ENCODE assay signal across 14 cellular contexts in the genomic region with DNA sequence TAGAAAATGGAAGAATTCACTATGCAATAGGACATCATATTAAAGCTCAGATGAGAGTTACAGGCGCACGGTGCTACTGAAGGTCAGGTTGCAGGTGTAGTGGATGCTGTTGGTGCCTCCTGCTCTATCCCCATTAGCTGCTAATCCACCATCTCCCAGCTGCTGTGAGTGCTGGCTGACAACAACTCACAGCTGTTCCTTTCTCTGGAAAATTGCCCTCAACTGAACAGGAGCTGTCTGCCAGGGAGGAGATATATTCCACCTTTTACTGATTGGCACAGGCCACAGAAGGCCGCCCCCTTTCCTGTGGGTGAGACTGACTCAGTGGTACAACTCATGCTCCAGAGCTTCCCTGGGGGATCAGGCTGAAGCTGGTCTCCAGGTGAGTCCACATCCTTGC. TPM values are rescaled to one million over a fixed set of nuclear protein-coding genes. Genes with fewer than 3 reads are reported as not detected.
"Had no signal": no experiment of that assay in that cellular context is flagged by ENCODE, and none has a peak within 500 bp of the region (broad histone marks: within the 10 kb centered on the region; RNA-seq: fewer than 3 reads in every experiment).

No MANE protein-coding gene starts in this region.

- H3K27ac Mint-ChIP-seq: activated B cell treated with CpG ODN at 0.5 μM for 24 hours; activated CD4-positive, alpha-beta T cell treated with anti-CD3 and anti-CD28 coated beads, Interleukin-2, amount 10 ng/mL, durations not matched to agents 7 days and 5 days; activated naive CD4-positive, alpha-beta T cell treated with anti-CD3 and anti-CD28 coated beads, Interleukin-2, amount 50 U/mL, for 72 hours; activated T-cell treated with anti-CD3 and anti-CD28 coated beads, Interleukin-2, amount 50 U/mL, for 72 hours; naive thymus-derived CD8-positive, alpha-beta T cell; stimulated activated effector memory CD8-positive, alpha-beta T cell treated with anti-CD3 and anti-CD28 coated beads, Interleukin-12 subunit alpha, Interleukin-12 subunit beta, amount 100 ng/mL, for 72 hours had no signal

- H3K4me1 Mint-ChIP-seq: activated B cell treated with CpG ODN at 0.5 μM for 24 hours; activated CD4-positive, alpha-beta T cell treated with anti-CD3 and anti-CD28 coated beads, Interleukin-2, amount 10 ng/mL, durations not matched to agents 7 days and 5 days; naive thymus-derived CD8-positive, alpha-beta T cell; stimulated activated effector memory CD8-positive, alpha-beta T cell treated with anti-CD3 and anti-CD28 coated beads, Interleukin-12 subunit alpha, Interleukin-12 subunit beta, amount 100 ng/mL, for 72 hours had no signal

- H3K9me3 Mint-ChIP-seq: activated B cell treated with CpG ODN at 0.5 μM for 24 hours; activated CD4-positive, alpha-beta T cell treated with anti-CD3 and anti-CD28 coated beads, Interleukin-2, amount 10 ng/mL, durations not matched to agents 7 days and 5 days had no signal

- H3K4me3 Mint-ChIP-seq: activated B cell treated with CpG ODN at 0.5 μM for 24 hours; activated CD4-positive, alpha-beta T cell treated with anti-CD3 and anti-CD28 coated beads, Interleukin-2, amount 10 ng/mL, durations not matched to agents 7 days and 5 days; activated T-cell treated with anti-CD3 and anti-CD28 coated beads, Interleukin-2, amount 50 U/mL, for 72 hours; naive thymus-derived CD8-positive, alpha-beta T cell; stimulated activated effector memory CD8-positive, alpha-beta T cell treated with anti-CD3 and anti-CD28 coated beads, Interleukin-12 subunit alpha, Interleukin-12 subunit beta, amount 100 ng/mL, for 72 hours had no signal

- DNase-seq: activated B cell treated with CpG ODN at 0.5 μM for 24 hours; activated CD4-positive, alpha-beta T cell treated with anti-CD3 and anti-CD28 coated beads, Interleukin-2, amount 10 ng/mL, durations not matched to agents 7 days and 5 days; activated CD8-positive, alpha-beta memory T cell treated with anti-CD3 and anti-CD28 coated beads, Interleukin-2, amount 50 U/mL, for 48 hours; activated gamma-delta T cell; activated T-cell treated with anti-CD3 and anti-CD28 coated beads, Interleukin-2, amount 50 U/mL, for 72 hours; amniotic stem cell; caudate nucleus; colonic mucosa; left lung; mucosa of descending colon; naive thymus-derived CD8-positive, alpha-beta T cell; retina had no signal

- ATAC-seq: activated naive CD4-positive, alpha-beta T cell treated with anti-CD3 and anti-CD28 coated beads, Interleukin-2, amount 50 U/mL, for 72 hours; activated T-cell treated with anti-CD3 and anti-CD28 coated beads, Interleukin-2, amount 50 U/mL, for 72 hours; left lung; mucosa of descending colon; naive thymus-derived CD8-positive, alpha-beta T cell; stimulated activated effector memory CD8-positive, alpha-beta T cell treated with anti-CD3 and anti-CD28 coated beads, Interleukin-12 subunit alpha, Interleukin-12 subunit beta, amount 100 ng/mL, for 72 hours had no signal

- H3K36me3 Mint-ChIP-seq: activated naive CD4-positive, alpha-beta T cell treated with anti-CD3 and anti-CD28 coated beads, Interleukin-2, amount 50 U/mL, for 72 hours; naive thymus-derived CD8-positive, alpha-beta T cell; stimulated activated effector memory CD8-positive, alpha-beta T cell treated with anti-CD3 and anti-CD28 coated beads, Interleukin-12 subunit alpha, Interleukin-12 subunit beta, amount 100 ng/mL, for 72 hours had no signal

RNA-seq across cellular contexts. Expression of gene UCHL1, which starts 48.8 kb away (rescaled TPM):
- total RNA-seq: activated CD4-positive, alpha-beta T cell treated with anti-CD3 and anti-CD28 coated beads, Interleukin-2, amount 10 ng/mL, durations not matched to agents 7 days and 5 days had no signal
